1 cellular context compared by ENCODE assay signal in the genomic region with DNA sequence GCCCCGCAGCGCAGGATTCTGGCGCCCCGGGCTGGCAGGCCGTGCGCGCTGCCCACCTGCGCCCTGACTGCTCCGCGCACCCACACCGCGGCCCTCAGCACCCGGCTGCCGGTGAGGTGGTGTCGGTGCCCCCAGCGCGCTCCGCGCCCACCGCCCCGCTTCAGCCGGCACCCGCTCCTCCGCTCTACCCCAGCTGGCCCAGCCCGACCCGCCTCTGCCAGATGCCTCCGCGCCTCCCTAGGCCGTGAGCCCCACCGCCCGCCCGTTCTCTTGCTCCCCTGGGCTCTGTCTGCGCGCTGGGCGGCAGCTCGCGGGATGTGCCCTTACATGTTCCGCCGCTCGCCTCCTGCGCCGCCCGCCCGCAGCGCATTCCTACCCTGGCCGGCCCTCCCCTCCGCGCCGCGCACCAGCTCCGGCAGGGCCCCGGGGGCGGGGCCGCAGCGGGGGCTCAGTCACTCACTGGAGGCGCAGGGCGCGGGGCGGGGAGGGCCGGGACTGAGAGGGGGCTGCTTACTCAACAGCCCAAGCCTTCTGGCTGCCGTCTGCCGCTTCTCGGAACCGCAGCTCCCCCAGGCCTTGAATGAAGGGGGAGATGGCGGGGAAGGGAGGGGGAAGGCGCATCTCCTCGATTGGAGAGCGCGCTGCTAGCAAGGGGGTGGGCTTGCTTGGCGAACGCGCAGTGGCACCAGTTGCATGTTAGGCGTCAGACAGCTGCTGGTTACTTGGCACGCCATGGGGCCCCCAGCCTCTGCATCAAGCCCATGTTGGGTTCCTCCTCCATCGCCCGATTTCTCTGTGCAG.
A peak's percentile ranks its signal among the peaks of the same experiment; 100 is the strongest.
TF ChIP-seq lines count a peak whose summit lies in the region.

A gene (minus strand): TSS at position 345 of the 801 bp plus-strand sequence. CDS start 402 bp downstream, outside the sequence.

TF ChIP-seq in WTC11, 78 proteins besides CTCF, POLR2A, EP300 and RAD21 (continued from another document):
- TF ChIP-seq, protein P1, sequence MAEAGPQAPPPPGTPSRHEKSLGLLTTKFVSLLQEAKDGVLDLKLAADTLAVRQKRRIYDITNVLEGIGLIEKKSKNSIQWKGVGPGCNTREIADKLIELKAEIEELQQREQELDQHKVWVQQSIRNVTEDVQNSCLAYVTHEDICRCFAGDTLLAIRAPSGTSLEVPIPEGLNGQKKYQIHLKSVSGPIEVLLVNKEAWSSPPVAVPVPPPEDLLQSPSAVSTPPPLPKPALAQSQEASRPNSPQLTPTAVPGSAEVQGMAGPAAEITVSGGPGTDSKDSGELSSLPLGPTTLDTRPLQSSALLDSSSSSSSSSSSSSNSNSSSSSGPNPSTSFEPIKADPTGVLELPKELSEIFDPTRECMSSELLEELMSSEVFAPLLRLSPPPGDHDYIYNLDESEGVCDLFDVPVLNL (CRISPR knock-in tag; IDR thresholded peaks at IDR 0.05; ENCODE audit: borderline replicate concordance, low read depth) = peak; percentile 29; the same call in 1 of the 2 replicates
- TF ChIP-seq, protein P2, sequence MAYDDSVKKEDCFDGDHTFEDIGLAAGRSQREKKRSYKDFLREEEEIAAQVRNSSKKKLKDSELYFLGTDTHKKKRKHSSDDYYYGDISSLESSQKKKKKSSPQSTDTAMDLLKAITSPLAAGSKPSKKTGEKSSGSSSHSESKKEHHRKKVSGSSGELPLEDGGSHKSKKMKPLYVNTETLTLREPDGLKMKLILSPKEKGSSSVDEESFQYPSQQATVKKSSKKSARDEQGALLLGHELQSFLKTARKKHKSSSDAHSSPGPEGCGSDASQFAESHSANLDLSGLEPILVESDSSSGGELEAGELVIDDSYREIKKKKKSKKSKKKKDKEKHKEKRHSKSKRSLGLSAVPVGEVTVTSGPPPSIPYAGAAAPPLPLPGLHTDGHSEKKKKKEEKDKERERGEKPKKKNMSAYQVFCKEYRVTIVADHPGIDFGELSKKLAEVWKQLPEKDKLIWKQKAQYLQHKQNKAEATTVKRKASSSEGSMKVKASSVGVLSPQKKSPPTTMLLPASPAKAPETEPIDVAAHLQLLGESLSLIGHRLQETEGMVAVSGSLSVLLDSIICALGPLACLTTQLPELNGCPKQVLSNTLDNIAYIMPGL (CRISPR knock-in tag; IDR thresholded peaks at IDR 0.05) = peak; percentile 75
- peak; percentile 83; the same call in 1 of the 2 replicates for TF ChIP-seq KAT7 (CRISPR knock-in tag; IDR thresholded peaks at IDR 0.05; ENCODE audit: borderline replicate concordance)
- TF ChIP-seq JUN (CRISPR knock-in tag; IDR thresholded peaks at IDR 0.05) = peak; percentile 84; the same call in 1 of the 2 replicates
- TF ChIP-seq, protein P3, sequence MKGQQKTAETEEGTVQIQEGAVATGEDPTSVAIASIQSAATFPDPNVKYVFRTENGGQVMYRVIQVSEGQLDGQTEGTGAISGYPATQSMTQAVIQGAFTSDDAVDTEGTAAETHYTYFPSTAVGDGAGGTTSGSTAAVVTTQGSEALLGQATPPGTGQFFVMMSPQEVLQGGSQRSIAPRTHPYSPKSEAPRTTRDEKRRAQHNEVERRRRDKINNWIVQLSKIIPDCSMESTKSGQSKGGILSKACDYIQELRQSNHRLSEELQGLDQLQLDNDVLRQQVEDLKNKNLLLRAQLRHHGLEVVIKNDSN (CRISPR knock-in tag; IDR thresholded peaks at IDR 0.05) = peak; percentile 10; the same call in 1 of the 2 replicates
- TF ChIP-seq ZBTB21 (CRISPR knock-in tag; IDR thresholded peaks at IDR 0.05; ENCODE audit: borderline replicate concordance) = peak; percentile 60; the same call in 1 of the 2 replicates
- TF ChIP-seq ZNF423 (CRISPR knock-in tag; IDR thresholded peaks at IDR 0.05) = peak; percentile 94
- TF ChIP-seq FOXK1 (CRISPR knock-in tag; IDR thresholded peaks at IDR 0.05) = peak; percentile 51
- no peak for TF ChIP-seq NFE2L1 (CRISPR knock-in tag; IDR thresholded peaks at IDR 0.05)
- peak; percentile 78; the same call in 1 of the 2 replicates for TF ChIP-seq ETV6 (CRISPR knock-in tag; IDR thresholded peaks at IDR 0.05)
- TF ChIP-seq, protein P4, sequence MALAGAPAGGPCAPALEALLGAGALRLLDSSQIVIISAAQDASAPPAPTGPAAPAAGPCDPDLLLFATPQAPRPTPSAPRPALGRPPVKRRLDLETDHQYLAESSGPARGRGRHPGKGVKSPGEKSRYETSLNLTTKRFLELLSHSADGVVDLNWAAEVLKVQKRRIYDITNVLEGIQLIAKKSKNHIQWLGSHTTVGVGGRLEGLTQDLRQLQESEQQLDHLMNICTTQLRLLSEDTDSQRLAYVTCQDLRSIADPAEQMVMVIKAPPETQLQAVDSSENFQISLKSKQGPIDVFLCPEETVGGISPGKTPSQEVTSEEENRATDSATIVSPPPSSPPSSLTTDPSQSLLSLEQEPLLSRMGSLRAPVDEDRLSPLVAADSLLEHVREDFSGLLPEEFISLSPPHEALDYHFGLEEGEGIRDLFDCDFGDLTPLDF (CRISPR knock-in tag; IDR thresholded peaks at IDR 0.05) = 0 out of 2 replicates have a peak, but pooled peaks have one; percentile 36
- TF ChIP-seq TEAD1 (CRISPR knock-in tag; IDR thresholded peaks at IDR 0.05) = peak; percentile 77; the same call in 1 of the 2 replicates
- TF ChIP-seq, protein P5, sequence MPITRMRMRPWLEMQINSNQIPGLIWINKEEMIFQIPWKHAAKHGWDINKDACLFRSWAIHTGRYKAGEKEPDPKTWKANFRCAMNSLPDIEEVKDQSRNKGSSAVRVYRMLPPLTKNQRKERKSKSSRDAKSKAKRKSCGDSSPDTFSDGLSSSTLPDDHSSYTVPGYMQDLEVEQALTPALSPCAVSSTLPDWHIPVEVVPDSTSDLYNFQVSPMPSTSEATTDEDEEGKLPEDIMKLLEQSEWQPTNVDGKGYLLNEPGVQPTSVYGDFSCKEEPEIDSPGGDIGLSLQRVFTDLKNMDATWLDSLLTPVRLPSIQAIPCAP (CRISPR knock-in tag; IDR thresholded peaks at IDR 0.05) = peak; percentile 63; the same call in 1 of the 2 replicates
- TF ChIP-seq, protein P6, sequence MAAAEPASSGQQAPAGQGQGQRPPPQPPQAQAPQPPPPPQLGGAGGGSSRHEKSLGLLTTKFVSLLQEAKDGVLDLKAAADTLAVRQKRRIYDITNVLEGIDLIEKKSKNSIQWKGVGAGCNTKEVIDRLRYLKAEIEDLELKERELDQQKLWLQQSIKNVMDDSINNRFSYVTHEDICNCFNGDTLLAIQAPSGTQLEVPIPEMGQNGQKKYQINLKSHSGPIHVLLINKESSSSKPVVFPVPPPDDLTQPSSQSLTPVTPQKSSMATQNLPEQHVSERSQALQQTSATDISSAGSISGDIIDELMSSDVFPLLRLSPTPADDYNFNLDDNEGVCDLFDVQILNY (CRISPR knock-in tag; IDR thresholded peaks at IDR 0.05) = peak; percentile 86
- TF ChIP-seq FOXP1 (CRISPR knock-in tag; IDR thresholded peaks at IDR 0.05; ENCODE audit: borderline replicate concordance) = peak; percentile 33; the same call in 1 of the 2 replicates
- TF ChIP-seq IRF2 (CRISPR knock-in tag; IDR thresholded peaks at IDR 0.05; ENCODE audit: borderline replicate concordance, low read depth) = no peak
- peak; percentile 97 for TF ChIP-seq TP53 (CRISPR knock-in tag; IDR thresholded peaks at IDR 0.05)
- no peak for TF ChIP-seq NR3C1 (CRISPR knock-in tag; conservative IDR thresholded peaks at IDR 0.05; ENCODE audit: low read depth)
- TF ChIP-seq SP1 (CRISPR knock-in tag; conservative IDR thresholded peaks at IDR 0.05) = peak; percentile 67
- no peak for TF ChIP-seq JAZF1 (CRISPR knock-in tag; IDR thresholded peaks at IDR 0.05)
- no peak; the same call in 1 of the 2 replicates for TF ChIP-seq GABPB1 (CRISPR knock-in tag; IDR thresholded peaks at IDR 0.05)
